Comparison of ENCODE assay signal across 14 cellular contexts in genomic region chr15:98805434-98806274, GRCh38.
DNase-seq lines count a peak whose midpoint lies in the region; ATAC-seq, FAIRE-seq and TF ChIP-seq lines count a peak whose summit lies in the region.
"Had no signal": no experiment of that assay in that cellular context is flagged by ENCODE, and none has a peak within 500 bp of the region (broad histone marks: within the 10 kb centered on the region; RNA-seq: fewer than 3 reads in every experiment).

No MANE protein-coding gene starts in this region.

- H3K79me2 ChIP-seq in HepG2 (ENCODE audit: insufficient read depth, low read length): peaks cover 67% of the 10 kb centered on the region

- H3K27ac ChIP-seq in HepG2 (ENCODE audit: extremely low read length, insufficient read depth, low read length) (no peak overlapping the region), right lobe of liver (no peak overlapping the region), Panc1 (ENCODE audit: low read length) (peak overlapping the region; percentile 69), foreskin keratinocyte (no peak overlapping the region), ascending aorta (no peak overlapping the region)

- no peak for TF ChIP-seq RAD21 in HepG2 (CRISPR knock-in tag; IDR thresholded peaks at IDR 0.05)

- WGBS in HepG2 (ENCODE audit: low lambda C conversion rate): 81% methylated on average over 9 of the region's 12 CpGs
- WGBS in right lobe of liver (ENCODE audit: insufficient coverage, low coverage, low lambda C conversion rate, missing lambda C conversion rate): 51% methylated on average over 11 of the region's 12 CpGs

- H3K9me3 ChIP-seq in HepG2 (ENCODE audit: low read length): no peaks in the 10 kb centered on the region
- no peaks in the 10 kb centered on the region for H3K9me3 ChIP-seq in right lobe of liver
- H3K9me3 ChIP-seq in Panc1 (ENCODE audit: control insufficient read depth, insufficient read depth, low read depth, low read length): no peaks in the 10 kb centered on the region
- no peaks in the 10 kb centered on the region for H3K9me3 ChIP-seq in ascending aorta
- H3K9me3 ChIP-seq: HAP-1 had no signal

- no peaks in the 10 kb centered on the region for H3K27me3 ChIP-seq in HepG2 (ENCODE audit: control insufficient read depth in 1 of 2, insufficient read depth in 2 of 2, low read length in 2 of 2)
- no peaks in the 10 kb centered on the region for H3K27me3 ChIP-seq in right lobe of liver
- no peaks in the 10 kb centered on the region for H3K27me3 ChIP-seq in Panc1 (ENCODE audit: control insufficient read depth, insufficient read depth, low read length)
- H3K27me3 ChIP-seq in foreskin keratinocyte: no peaks in the 10 kb centered on the region
- H3K27me3 ChIP-seq in ascending aorta: no peaks in the 10 kb centered on the region

- H3K4me1 ChIP-seq in HepG2 (ENCODE audit: insufficient read depth, low read length) (peaks cover 33% of the 10 kb centered on the region), right lobe of liver (no peaks in the 10 kb centered on the region), Panc1 (ENCODE audit: control insufficient read depth, insufficient read depth, low read length) (peaks cover 71% of the 10 kb centered on the region), foreskin keratinocyte (peaks cover 19% of the 10 kb centered on the region), ascending aorta (peaks cover 17 to 56% of the 10 kb centered on the region in 2 donors)

- ATAC-seq in HepG2: peak; percentile 91
- no peak for ATAC-seq in right lobe of liver
- ATAC-seq in Panc1: peak; percentile 65
- ATAC-seq in foreskin keratinocyte: peak; percentile 45
- ATAC-seq in esophagus mucosa: no peak

- no peak overlapping the region for H3K4me3 ChIP-seq in HepG2 (replicated peaks in 1 of 3; ENCODE audit: insufficient read depth in 1 of 3, low read depth in 2 of 3, low read length in 3 of 3)
- H3K4me3 ChIP-seq in right lobe of liver: no peak overlapping the region
- H3K4me3 ChIP-seq in Panc1 (ENCODE audit: low read depth in 2 of 2, low read length in 2 of 2): no peak overlapping the region
- no peak overlapping the region for H3K4me3 ChIP-seq in ascending aorta
- H3K4me3 ChIP-seq: HAP-1 had no signal

- H4K20me1 ChIP-seq in HepG2 (ENCODE audit: insufficient read depth, low read length): peaks cover 63% of the 10 kb centered on the region

- POLR2A ChIA-PET in HepG2 (lab: Yijun Ruan, JAX): no interaction called here
- POLR2A ChIA-PET in Panc1 (lab: Charles Lee): no interaction called here

- H3K36me3 ChIP-seq in HepG2 (replicated peaks in 1 of 2; ENCODE audit: control insufficient read depth in 1 of 2, insufficient read depth in 2 of 2, low read length in 2 of 2): peaks cover 0 to 3% of the 10 kb centered on the region in 2 experiments; a peak in 1 of 5 replicates
- H3K36me3 ChIP-seq in right lobe of liver: no peaks in the 10 kb centered on the region
- no peaks in the 10 kb centered on the region for H3K36me3 ChIP-seq in Panc1 (ENCODE audit: control insufficient read depth, insufficient read depth, low read length)
- no peaks in the 10 kb centered on the region for H3K36me3 ChIP-seq in ascending aorta
- H3K36me3 ChIP-seq: HAP-1 had no signal

- no peak overlapping the region for H3K4me2 ChIP-seq in HepG2 (ENCODE audit: low read depth, low read length)

- FAIRE-seq in HepG2 (lab: Jason Lieb, UNC): no peak

- TF ChIP-seq CTCF in HepG2 (CRISPR knock-in tag; IDR thresholded peaks at IDR 0.05) (no peak), right lobe of liver (IDR thresholded peaks at IDR 0.05) (no peak), Panc1 (IDR thresholded peaks at IDR 0.05) (peak; percentile 52), foreskin keratinocyte (conservative IDR thresholded peaks at IDR 0.05) (peak; percentile 13), ascending aorta (IDR thresholded peaks at IDR 0.05) (no peak)

- no peak for TF ChIP-seq POLR2A in HepG2 (IDR thresholded peaks at IDR 0.05; ENCODE audit: insufficient read depth in 1 of 2, low read depth in 2 of 2, low read length in 2 of 2)
- TF ChIP-seq POLR2A in right lobe of liver (IDR thresholded peaks at IDR 0.05): no peak

- H3K9ac ChIP-seq in HepG2 (ENCODE audit: insufficient read depth, low read depth, low read length): no peak overlapping the region

- TF ChIP-seq EP300 in HepG2 (IDR thresholded peaks at IDR 0.05; ENCODE audit: low read depth in 2 of 2, low read length in 2 of 2): no peak
- TF ChIP-seq EP300 in HepG2 (CRISPR knock-in tag; IDR thresholded peaks at IDR 0.05; ENCODE audit: borderline replicate concordance): no peak

- CTCF ChIA-PET in HepG2 (lab: Yijun Ruan, JAX; ENCODE audit: low intra/inter-chr PET ratio, low total read pairs) (no interaction called here), Panc1 (lab: Charles Lee) (no interaction called here)

- BruUV-seq in HepG2 (replicated peaks; lab: Mats Ljungman, UMichigan) (no TSS peak), Panc1 (replicated peaks; lab: Mats Ljungman, UMichigan) (no TSS peak)

- DNase-seq in HepG2 (ENCODE audit: low spot score): peak; percentile 32
- DNase-seq in right lobe of liver: no peak
- no peak for DNase-seq in Panc1 (ENCODE audit: low read depth, low spot score)
- no peak for DNase-seq in foreskin keratinocyte
- DNase-seq in ascending aorta (ENCODE audit: low spot score in 2 of 2): no peak
- no peak for DNase-seq in islet precursor cell
- no peak for DNase-seq in stimulated activated naive CD4-positive, alpha-beta T cell (lab: John Stamatoyannopoulos, UW)
- DNase-seq: effector memory CD4-positive, alpha-beta T cell; NCI-H1105; NCI-H748 treated with DMSO at 0.1 percent for 48 hours; stimulated activated CD4-positive, alpha-beta T cell treated with anti-CD3 and anti-CD28 coated beads, Interleukin-12 subunit alpha, Interleukin-12 subunit beta, amount 100 ng/mL, for 4 hours; T-helper 1 cell had no signal

- intact Hi-C loops in HepG2 (cut with micrococcal nuclease; ENCODE audit: unreplicated experiment) (no loop called here), right lobe of liver (cut with DNase I) (no loop called here), Panc1 (cut with micrococcal nuclease; ENCODE audit: unreplicated experiment) (no loop called here), ascending aorta (cut with DNase I) (no loop called here)

- in situ Hi-C loops in HepG2 (cut with HindIII; ENCODE audit: extremely low pct_ligation_motif_present, low pct_unique_long_range_greater_than_20kb) (no loop called here), Panc1 (cut with HindIII; ENCODE audit: low pct_unique_long_range_greater_than_20kb, low sequenced_read_pairs) (no loop called here)

- no peak overlapping the region for H2AFZ ChIP-seq in HepG2 (ENCODE audit: low read length)

TF ChIP-seq in HepG2, 621 proteins besides CTCF, POLR2A, EP300 and RAD21 (continues in another document):
- TF ChIP-seq PBX2 (CRISPR knock-in tag; IDR thresholded peaks at IDR 0.05): no peak
- no peak for TF ChIP-seq NPAS2 (CRISPR knock-in tag; IDR thresholded peaks at IDR 0.05; ENCODE audit: borderline replicate concordance)
- no peak for TF ChIP-seq ATF6 (CRISPR knock-in tag; conservative IDR thresholded peaks at IDR 0.05)
- no peak for TF ChIP-seq HMGA1 (CRISPR knock-in tag; conservative IDR thresholded peaks at IDR 0.05)
- TF ChIP-seq ZNF225 (CRISPR knock-in tag; IDR thresholded peaks at IDR 0.05): no peak
- no peak for TF ChIP-seq CEBPB (IDR thresholded peaks at IDR 0.05; ENCODE audit: borderline replicate concordance, low read depth, low read length)
- no peak for TF ChIP-seq SOX13 (IDR thresholded peaks at IDR 0.05)
- no peak for TF ChIP-seq SOX13 (CRISPR knock-in tag; conservative IDR thresholded peaks at IDR 0.05 in 1 of 2, IDR thresholded peaks at IDR 0.05 in 1 of 2)
- TF ChIP-seq ZNF589 (CRISPR knock-in tag; conservative IDR thresholded peaks at IDR 0.05): no peak
- TF ChIP-seq MBD4 (IDR thresholded peaks at IDR 0.05; ENCODE audit: borderline replicate concordance, low read length): no peak
- no peak for TF ChIP-seq ZNF503 (CRISPR knock-in tag; IDR thresholded peaks at IDR 0.05)

Comparison
In these comparisons a context has a peak if more than half of its experiments do, and no peak if none do; other contexts are left out.
1. ATAC-seq: peak in HepG2 (single experiment), Panc1 (single experiment) and foreskin keratinocyte (single experiment); none in right lobe of liver (0 of 4) and esophagus mucosa (single experiment).
2. CTCF ChIP-seq: peak in Panc1 (single experiment) and foreskin keratinocyte (single experiment); none in HepG2 (single experiment), right lobe of liver (0 of 4) and ascending aorta (0 of 3).